Comparison of ENCODE assay signal across 35 cellular contexts in the genomic region with DNA sequence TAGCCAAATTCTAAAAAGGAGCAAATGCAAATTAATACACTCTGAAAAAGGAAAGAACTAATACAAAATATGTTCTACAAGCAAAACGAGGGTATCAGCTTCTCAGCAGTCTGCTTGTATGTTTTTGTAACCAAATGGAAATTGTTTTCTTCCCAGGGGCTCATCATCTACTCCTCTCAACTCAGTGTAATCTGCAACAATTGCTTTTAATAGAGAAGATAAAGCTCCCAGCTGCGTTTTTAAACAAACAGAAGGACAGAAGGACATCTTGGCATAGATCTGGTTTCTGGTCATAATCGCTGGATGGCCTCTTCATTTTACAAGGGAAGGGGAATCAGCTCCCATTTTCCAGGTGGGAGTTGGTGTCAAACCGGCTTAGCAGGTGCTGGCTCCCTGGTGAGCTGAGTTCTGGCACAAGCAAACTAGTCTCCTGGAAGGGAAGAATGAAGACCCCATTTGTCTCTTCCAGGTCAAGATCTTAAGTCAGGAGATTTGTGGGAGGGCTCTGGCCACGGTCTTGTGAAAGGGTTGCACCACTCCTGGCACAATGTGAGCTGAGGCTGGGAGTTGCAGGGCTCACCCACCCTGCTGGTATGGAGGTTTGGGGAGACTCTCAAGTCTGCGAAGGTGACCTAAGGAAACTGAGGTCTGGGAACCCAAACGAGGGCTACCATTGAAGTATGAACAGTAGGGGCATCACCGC. TPM values are rescaled to one million over a fixed set of nuclear protein-coding genes. Genes with fewer than 3 reads are reported as not detected.
DNase-seq lines count a peak whose midpoint lies in the region; ATAC-seq and TF ChIP-seq lines count a peak whose summit lies in the region.
"Had no signal": no experiment of that assay in that cellular context is flagged by ENCODE, and none has a peak within 500 bp of the region (broad histone marks: within the 10 kb centered on the region; RNA-seq: fewer than 3 reads in every experiment).

No MANE protein-coding gene starts in this region.

- H3K4me2 ChIP-seq in PC-9: peak overlapping the region; percentile 30

- H3K9me3 ChIP-seq in PC-9 (ENCODE audit: insufficient read depth, low read depth) (no peaks in the 10 kb centered on the region), body of pancreas (no peaks in the 10 kb centered on the region)
- H3K9me3 ChIP-seq: colonic mucosa, HAP-1, psoas muscle, SJSA1 had no signal

- intact Hi-C loops in PC-9 (cut with micrococcal nuclease; ENCODE audit: unreplicated experiment) (no loop called here), body of pancreas (cut with DNase I) (no loop called here)

- TF ChIP-seq POLR2A in body of pancreas (IDR thresholded peaks at IDR 0.05): no peak

- H3K4me1 ChIP-seq in PC-9 (replicated peaks; ENCODE audit: insufficient read depth) (peaks cover 18% of the 10 kb centered on the region), body of pancreas (no peaks in the 10 kb centered on the region)
- H3K4me1 ChIP-seq: colonic mucosa, HAP-1, psoas muscle, SJSA1 had no signal

- no peak overlapping the region for H2AFZ ChIP-seq in PC-9

- WGBS in body of pancreas, 2 donors: 58 to 61% methylated on average over 8 of the region's 8 CpGs

- H3K4me3 ChIP-seq in PC-9: no peak overlapping the region
- H3K4me3 ChIP-seq in body of pancreas: no peak overlapping the region
- H3K4me3 ChIP-seq: colonic mucosa, gastroesophageal sphincter, HAP-1, lung, psoas muscle, SJSA1, tibial artery had no signal

- CTCF ChIA-PET in PC-9 (lab: Charles Lee): interaction anchor here (0.6 kb wide), 1 partner anchor 16 kb away, joined by 3 read pairs; no protein-coding TSS in a partner anchor

- no peaks in the 10 kb centered on the region for H3K79me2 ChIP-seq in PC-9 (ENCODE audit: low read depth)

- H3K9me2 ChIP-seq in PC-9 (ENCODE audit: insufficient read depth): no peaks in the 10 kb centered on the region

- H4K20me1 ChIP-seq in PC-9 (ENCODE audit: insufficient read depth): no peaks in the 10 kb centered on the region

- H3K27me3 ChIP-seq in PC-9 (ENCODE audit: insufficient read depth, low read depth) (peaks cover 4% of the 10 kb centered on the region; the same call in 1 of the 2 replicates), body of pancreas (no peaks in the 10 kb centered on the region)
- H3K27me3 ChIP-seq: colonic mucosa, SJSA1 had no signal

- no peak for ATAC-seq in body of pancreas
- ATAC-seq: gastroesophageal sphincter; naive thymus-derived CD8-positive, alpha-beta T cell; psoas muscle had no signal

- DNase-seq in DMS153 (lab: John Stamatoyannopoulos, UW) (peak; percentile 54), NCI-H1092 treated with DMSO at 0.1 percent for 48 hours (lab: John Stamatoyannopoulos, UW) (peak; percentile 60), NCI-H2227 treated with DMSO at 0.1 percent for 48 hours (lab: John Stamatoyannopoulos, UW) (peak; percentile 43), PC-9 (no peak), globus pallidus (ENCODE audit: low spot score) (no peak), hippocampal formation (lab: John Stamatoyannopoulos, UW) (no peak), body of pancreas (no peak)
- DNase-seq in activated effector memory CD4-positive, alpha-beta T cell treated with Interleukin-2 at 50 U/mL for 16 hours: no peak
- DNase-seq: activated CD4-positive, alpha-beta T cell treated with anti-CD3 and anti-CD28 coated beads for 48 hours; activated CD8-positive, alpha-beta memory T cell treated with anti-CD3 and anti-CD28 coated beads for 24 hours; activated gamma-delta T cell; activated naive CD8-positive, alpha-beta T cell treated with anti-CD3 and anti-CD28 coated beads, Interleukin-2, amount 10 ng/mL, durations not matched to agents 7 days and 5 days; activated T-cell treated with anti-CD3 and anti-CD28 coated beads, Interleukin-2, amount 50 U/mL, for 1 hour; AML-193; aorta; CD4-positive, alpha-beta memory T cell; colonic mucosa; effector CD4-positive, alpha-beta T cell; hypothalamus; naive thymus-derived CD8-positive, alpha-beta T cell; NCI-H2171 treated with DMSO at 0.1 percent for 48 hours; NCI-H82; nucleus accumbens; psoas muscle; RPMI8226; stimulated activated CD4-positive, alpha-beta T cell treated with anti-CD3 and anti-CD28 coated beads, Interleukin-4, amount 100 ng/mL, for 24 hours; T-helper 9 cell; tibial artery; WERI-Rb-1 had no signal

- no peak for TF ChIP-seq CTCF in PC-9 (conservative IDR thresholded peaks at IDR 0.05)
- TF ChIP-seq CTCF in body of pancreas (IDR thresholded peaks at IDR 0.05): no peak

- no TSS peak for BruUV-seq in PC-9 (replicated peaks; lab: Mats Ljungman, UMichigan)

- POLR2A ChIA-PET in PC-9 (lab: Charles Lee; ENCODE audit: unreplicated experiment): no interaction called here

- no peaks in the 10 kb centered on the region for H3F3A ChIP-seq in PC-9 (ENCODE audit: insufficient read depth, low read depth)

- H3K27ac ChIP-seq in PC-9 (no peak overlapping the region), body of pancreas (no peak overlapping the region)
- H3K27ac ChIP-seq: colonic mucosa, gastroesophageal sphincter, psoas muscle, SJSA1, tibial artery, WERI-Rb-1 had no signal

- no peaks in the 10 kb centered on the region for H3K36me3 ChIP-seq in PC-9 (ENCODE audit: low read depth)
- H3K36me3 ChIP-seq in body of pancreas (replicated peaks in 1 of 2; ENCODE audit: insufficient read depth in 1 of 2, low read depth in 2 of 2): no peaks in the 10 kb centered on the region
- H3K36me3 ChIP-seq: colonic mucosa, gastroesophageal sphincter, HAP-1, SJSA1, tibial artery, WERI-Rb-1 had no signal

RNA-seq across cellular contexts. Expression of gene NPPC, which starts 41.6 kb away (rescaled TPM):
- not detected in 2 replicates for total RNA-seq in PC-9 (2021)
- total RNA-seq in body of pancreas: 1 to 10 TPM in 1 of 2 donors, not detected in 1; 1.3 TPM
- total RNA-seq: A673; CD4-positive, alpha-beta memory T cell; gastroesophageal sphincter; mononuclear cell; naive thymus-derived CD8-positive, alpha-beta T cell; SJSA1 had no signal

Comparison
In these comparisons a context has a peak if more than half of its experiments do, and no peak if none do; other contexts are left out.
1. DNase-seq: peak in DMS153 (single experiment), NCI-H1092 treated with DMSO at 0.1 percent for 48 hours (single experiment) and NCI-H2227 treated with DMSO at 0.1 percent for 48 hours (single experiment); none in PC-9 (0 of 2), globus pallidus (single experiment), hippocampal formation (0 of 2), activated effector memory CD4-positive, alpha-beta T cell treated with Interleukin-2 at 50 U/mL for 16 hours (single experiment) and body of pancreas (0 of 4).